Comparison of ENCODE assay signal across 8 cellular contexts in the genomic region with DNA sequence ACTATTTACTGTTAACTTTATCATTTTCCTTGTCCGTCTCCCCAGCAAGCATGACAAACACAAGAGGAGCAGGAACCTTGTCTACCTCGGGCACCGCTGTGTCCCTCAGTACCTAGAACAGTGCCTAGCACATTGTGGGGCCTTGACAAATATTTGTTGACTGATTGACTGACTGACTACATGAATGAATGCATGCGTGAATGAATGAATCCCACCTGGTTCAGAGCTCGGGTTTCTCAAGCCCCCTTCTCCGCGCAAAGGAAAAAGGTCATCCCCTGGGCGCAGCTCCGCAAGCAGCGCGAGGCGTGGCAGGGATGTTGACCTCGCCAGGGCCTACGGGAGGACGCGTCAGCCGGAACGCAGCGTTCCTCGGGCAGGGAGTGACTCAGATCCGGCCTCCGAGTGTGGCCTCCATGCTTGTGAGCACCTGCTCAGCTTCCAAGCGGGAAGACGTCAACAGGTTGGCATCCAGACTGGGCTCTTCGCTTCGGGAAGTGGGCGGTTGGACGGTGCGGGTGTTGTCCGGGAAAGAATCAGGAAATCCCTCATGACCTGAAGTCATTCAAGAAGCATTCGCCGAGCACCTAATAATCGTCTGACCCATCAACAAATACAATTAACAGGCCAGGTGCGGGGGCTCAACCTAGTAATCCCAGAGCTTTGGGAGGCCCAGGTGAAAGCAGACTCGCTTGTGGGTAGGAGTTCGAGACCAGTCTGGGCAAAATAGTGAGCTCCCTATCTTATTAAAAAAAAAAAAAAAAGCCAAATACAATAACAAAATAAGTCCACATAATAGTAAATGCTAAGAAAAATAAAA. TPM values are rescaled to one million over a fixed set of nuclear protein-coding genes. Genes with fewer than 3 reads are reported as not detected.
A peak's percentile ranks its signal among the peaks of the same experiment; 100 is the strongest.
DNase-seq lines count a peak whose midpoint lies in the region; ATAC-seq and TF ChIP-seq lines count a peak whose summit lies in the region.

No MANE protein-coding gene starts in this region.

- peak overlapping the region; percentile 92 to 100 (median 100) for H3K27ac Mint-ChIP-seq in naive B cell

- H3K36me3 Mint-ChIP-seq in naive B cell, result peaks cover 8% of the 10 kb centered on the region in 2 donors

- ATAC-seq in GM18907 (IDR thresholded peaks at IDR 0.05; ENCODE audit: unreplicated experiment) (peak; percentile 33), HG03025 (IDR thresholded peaks at IDR 0.05; ENCODE audit: low FRiP score, unreplicated experiment) (peak; percentile 35), naive B cell (ENCODE audit: low read depth in 2 of 2) (peak; percentile 24 to 26)

- peak; percentile 98 for DNase-seq in SW480 (ENCODE audit: low spot score)
- peak; percentile 95 for DNase-seq in epithelial cell of prostate (ENCODE audit: low read depth, low spot score)
- DNase-seq in naive B cell, result no peak
- no peak for DNase-seq in cerebellum (ENCODE audit: low spot score)
- DNase-seq in NCI-H1092 (lab: John Stamatoyannopoulos, UW), result no peak
- DNase-seq in HEK293T (ENCODE audit: extremely low spot score), result no peak

- peak overlapping the region; percentile 100 for H3K27ac ChIP-seq in epithelial cell of prostate

- H3K4me1 Mint-ChIP-seq in naive B cell, result peaks cover 31 to 49% (median 38%) of the 10 kb centered on the region in 3 donors

- CTCF ChIA-PET in HEK293T (lab: Yijun Ruan, JAX), result interaction anchor here (1.9 kb wide), 1 partner anchor 22 kb away, joined by 7 read pairs; no protein-coding TSS in a partner anchor

- POLR2A ChIA-PET in HEK293T (lab: Yijun Ruan, JAX), result interaction anchor here (0.7 kb wide), 1 partner anchor 11 kb away, joined by 4 read pairs; no protein-coding TSS in a partner anchor

- H3K9me3 Mint-ChIP-seq in naive B cell, result peaks cover 0 to 10% (median 0%) of the 10 kb centered on the region in 7 donors

- peak overlapping the region; percentile 85 to 98 (median 96) for H3K4me3 Mint-ChIP-seq in naive B cell

- peaks cover 0 to 8% (median 4%) of the 10 kb centered on the region in 3 donors for H3K27me3 Mint-ChIP-seq in naive B cell

TF ChIP-seq in HEK293T, 16 proteins besides CTCF, POLR2A, EP300 and RAD21:
- TF ChIP-seq SP1 (IDR thresholded peaks at IDR 0.05) (no peak), BHLHE40 (IDR thresholded peaks at IDR 0.05; ENCODE audit: borderline replicate concordance) (no peak), FOXA1 (IDR thresholded peaks at IDR 0.05) (no peak), PKNOX1 (IDR thresholded peaks at IDR 0.05) (no peak), TARDBP (IDR thresholded peaks at IDR 0.05) (no peak), LEF1 (IDR thresholded peaks at IDR 0.05; ENCODE audit: borderline replicate concordance) (no peak), ARNT (IDR thresholded peaks at IDR 0.05) (no peak), NFRKB (IDR thresholded peaks at IDR 0.05) (no peak), ZNF384 (IDR thresholded peaks at IDR 0.05) (no peak), FOXM1 (IDR thresholded peaks at IDR 0.05; ENCODE audit: borderline replicate concordance) (no peak), HDGF (IDR thresholded peaks at IDR 0.05; ENCODE audit: borderline replicate concordance) (no peak), FOXK2 (IDR thresholded peaks at IDR 0.05) (no peak), ELF4 (IDR thresholded peaks at IDR 0.05) (no peak)

RNA-seq across cellular contexts. Expression of gene UBC, which starts 13.9 kb away (rescaled TPM):
- 1,000 to 10,000 TPM in 5 of 6 donors, 100 to 1,000 TPM in 1; 741 to 1,939 (median 1,380) TPM for polyA plus RNA-seq in naive B cell (ENCODE audit: low read depth in 6 of 6)
- total RNA-seq in cerebellum, result 507 TPM

Comparison
In these comparisons a context has a peak if more than half of its experiments do, and no peak if none do; other contexts are left out.
1. DNase-seq: peak in SW480 (single experiment) and epithelial cell of prostate (single experiment); none in naive B cell (single experiment), cerebellum (single experiment), NCI-H1092 (single experiment) and HEK293T (single experiment).
2. Peak in every context shown above with its lines, with median percentiles within 50 percentile points of each other: ATAC-seq.